Comparison of ENCODE assay signal across 20 cellular contexts in genomic region chr9:99855467-99856176, GRCh38. TPM values are rescaled to one million over a fixed set of nuclear protein-coding genes. Genes with fewer than 3 reads are reported as not detected.
DNase-seq lines count a peak whose midpoint lies in the region; ATAC-seq and TF ChIP-seq lines count a peak whose summit lies in the region.
"Had no signal": no experiment of that assay in that cellular context is flagged by ENCODE, and none has a peak within 500 bp of the region (broad histone marks: within the 10 kb centered on the region; RNA-seq: fewer than 3 reads in every experiment).

No MANE protein-coding gene starts in this region.

- CTCF ChIA-PET in A673 (lab: Charles Lee): no interaction called here

- H3K9ac ChIP-seq in mesendoderm (ENCODE audit: low read length): no peak overlapping the region

- no TSS peak for BruUV-seq in A673 (replicated peaks; lab: Mats Ljungman, UMichigan)

- no peak overlapping the region for H3K23ac ChIP-seq in mesendoderm (ENCODE audit: low read length)

- H3K27ac ChIP-seq in A673 (ENCODE audit: low read depth, low read length, poor library complexity, severe bottlenecking) (no peak overlapping the region), brain microvascular endothelial cell (no peak overlapping the region), mesendoderm (ENCODE audit: low read depth, low read length) (no peak overlapping the region), Peyer's patch (no peak overlapping the region)
- H3K27ac ChIP-seq: colonic mucosa, SJSA1 had no signal

- H4K8ac ChIP-seq in mesendoderm (ENCODE audit: low read depth, low read length): no peak overlapping the region

- H3K79me1 ChIP-seq in mesendoderm (ENCODE audit: low read length): no peaks in the 10 kb centered on the region

- H3K4me1 ChIP-seq in A673 (ENCODE audit: insufficient read depth, low read length, poor library complexity, severe bottlenecking) (peaks cover 32% of the 10 kb centered on the region), mesendoderm (ENCODE audit: control insufficient read depth, low read depth, low read length) (no peaks in the 10 kb centered on the region), Peyer's patch (peaks cover 0 to 5% (median 0%) of the 10 kb centered on the region in 4 donors)
- H3K4me1 ChIP-seq: colonic mucosa, SJSA1 had no signal

- no peak for TF ChIP-seq POLR2A in Peyer's patch (IDR thresholded peaks at IDR 0.05)

- intact Hi-C loops in A673 (cut with micrococcal nuclease; ENCODE audit: unreplicated experiment): no loop called here

- H3K9me3 ChIP-seq in A673 (ENCODE audit: low read depth, low read length, poor library complexity, severe bottlenecking) (no peaks in the 10 kb centered on the region), Peyer's patch (no peaks in the 10 kb centered on the region)
- H3K9me3 ChIP-seq: colonic mucosa, SJSA1 had no signal

- H4K5ac ChIP-seq in mesendoderm (ENCODE audit: low read length): no peak overlapping the region

- H3K27me3 ChIP-seq in A673 (replicated peaks; ENCODE audit: insufficient read depth, low read depth, low read length, poor library complexity) (no peaks in the 10 kb centered on the region), H7 (ENCODE audit: control insufficient read depth, insufficient read depth, low read length) (no peaks in the 10 kb centered on the region), brain microvascular endothelial cell (replicated peaks) (no peaks in the 10 kb centered on the region), mesendoderm (ENCODE audit: insufficient read depth, low read length, poor library complexity) (no peaks in the 10 kb centered on the region), Peyer's patch (no peaks in the 10 kb centered on the region)
- H3K27me3 ChIP-seq: colonic mucosa, SJSA1 had no signal

- H3K18ac ChIP-seq in mesendoderm (ENCODE audit: low read length): no peak overlapping the region

- H3K56ac ChIP-seq in mesendoderm (ENCODE audit: low read length): no peak overlapping the region

- ATAC-seq in GM21447 (IDR thresholded peaks at IDR 0.05; ENCODE audit: unreplicated experiment) (no peak), GM21528 (IDR thresholded peaks at IDR 0.05; ENCODE audit: low FRiP score, unreplicated experiment) (no peak)
- ATAC-seq: activated CD8-positive, alpha-beta T cell treated with anti-CD3 and anti-CD28 coated beads, Interleukin-2, amount 10 ng/mL, durations not matched to agents 7 days and 5 days; PC-3 had no signal

- H2BK15ac ChIP-seq in mesendoderm (replicated peaks; ENCODE audit: low read depth): no peak overlapping the region

- TF ChIP-seq CTCF in A673 (conservative IDR thresholded peaks at IDR 0.05; ENCODE audit: low read depth, low read length): peak; percentile 28; the same call in 1 of the 2 replicates
- peak; percentile 34 for TF ChIP-seq CTCF in brain microvascular endothelial cell (IDR thresholded peaks at IDR 0.05; ENCODE audit: low read depth, low read length, missing control alignments)
- no peak for TF ChIP-seq CTCF in Peyer's patch (IDR thresholded peaks at IDR 0.05)

- no peaks in the 10 kb centered on the region for H3K79me2 ChIP-seq in mesendoderm (ENCODE audit: control insufficient read depth, insufficient read depth, low read length)

- no peak overlapping the region for H3K4ac ChIP-seq in mesendoderm (ENCODE audit: low read depth, low read length)

- no CpG with 5 or more reads among the region's 8 CpGs for WGBS in mesendoderm (ENCODE audit: extremely low coverage, insufficient coverage, low lambda C conversion rate)

- H2BK5ac ChIP-seq in mesendoderm (ENCODE audit: low read length): no peak overlapping the region

- H2BK120ac ChIP-seq in mesendoderm (ENCODE audit: low read depth, low read length): no peak overlapping the region

- POLR2A ChIA-PET in A673 (lab: Charles Lee; ENCODE audit: low non-redundant PET): no interaction called here

- H2AK5ac ChIP-seq in mesendoderm (ENCODE audit: low read length): no peak overlapping the region

- DNase-seq in A673 (ENCODE audit: low spot score) (no peak), H7 (peak; percentile 33), brain microvascular endothelial cell (no peak), mesendoderm (peak; percentile 15), Peyer's patch (no peak), NCI-H2107 (lab: John Stamatoyannopoulos, UW) (no peak)
- DNase-seq: ACHN; activated CD4-positive, CD25-positive, alpha-beta regulatory T cell; activated CD8-positive, alpha-beta T cell treated with anti-CD3 and anti-CD28 coated beads, Interleukin-2, amount 10 ng/mL, durations not matched to agents 7 days and 5 days; activated naive CD4-positive, alpha-beta T cell treated with anti-CD3 and anti-CD28 coated beads, Interleukin-2, amount 50 U/mL, for 16 hours; activated T-cell treated with anti-CD3 and anti-CD28 coated beads, Interleukin-2, amount 50 U/mL, for 24 hours; colonic mucosa; DMS53; hypothalamus; kidney; NCI-H1417; PC-3 had no signal

- H3K36me3 ChIP-seq in A673 (ENCODE audit: insufficient read depth, low read length, poor library complexity, severe bottlenecking) (no peaks in the 10 kb centered on the region), H7 (replicated peaks; ENCODE audit: control insufficient read depth, insufficient read depth, low read length) (no peaks in the 10 kb centered on the region), brain microvascular endothelial cell (replicated peaks) (no peaks in the 10 kb centered on the region), mesendoderm (ENCODE audit: control insufficient read depth, insufficient read depth, low read length) (no peaks in the 10 kb centered on the region), Peyer's patch (no peaks in the 10 kb centered on the region)
- H3K36me3 ChIP-seq: colonic mucosa, SJSA1 had no signal

- no peak overlapping the region for H3K4me2 ChIP-seq in mesendoderm (ENCODE audit: low read length)

- H3K4me3 ChIP-seq in A673 (ENCODE audit: low read depth, low read length, poor library complexity, severe bottlenecking) (no peak overlapping the region), H7 (ENCODE audit: insufficient read depth, low read depth, low read length) (no peak overlapping the region), brain microvascular endothelial cell (ENCODE audit: low read depth, low read length) (no peak overlapping the region), mesendoderm (ENCODE audit: low read length) (no peak overlapping the region), Peyer's patch (no peak overlapping the region)
- H3K4me3 ChIP-seq: colonic mucosa, SJSA1 had no signal

- in situ Hi-C loops in brain microvascular endothelial cell (cut with HindIII; ENCODE audit: low pct_ligation_motif_present, low sequenced_read_pairs): no loop called here

RNA-seq across cellular contexts. Expression of gene NR4A3, which starts 33.9 kb away (rescaled TPM):
- total RNA-seq in A673 (2021) (6.4 and 6.6 TPM in 2 replicates), Peyer's patch (1 to 10 TPM in 2 of 4 donors, under 1 TPM in 1, not detected in 1; 0.54 to 2.5 (median 1.0) TPM)
- total RNA-seq in H7 (2014; rRNA removed; shearing (Covaris generic)): 0.10 and 0.18 TPM in 2 replicates
- 0.04 TPM for polyA plus RNA-seq in mesendoderm (2013, experiment 1 of 2)
- polyA plus RNA-seq in mesendoderm (2013, experiment 2 of 2): 0.06 TPM

RNA-seq across cellular contexts. Expression of gene STX17, which starts 50.8 kb away (rescaled TPM):
- total RNA-seq in A673 (2021): 20.9 and 26.0 TPM in 2 replicates
- total RNA-seq in H7 (2014; rRNA removed; shearing (Covaris generic)): 9.3 and 14.8 TPM in 2 replicates
- polyA plus RNA-seq in mesendoderm (2013, experiment 1 of 2): 6.9 TPM
- polyA plus RNA-seq in mesendoderm (2013, experiment 2 of 2): 6.7 TPM
- total RNA-seq in Peyer's patch: 100 to 1,000 TPM in 1 of 4 donors, 10 to 100 TPM in 3; 36.4 to 187 (median 40.7) TPM

Comparison
In these comparisons a context has a peak if more than half of its experiments do, and no peak if none do; other contexts are left out.
1. DNase-seq: peak in H7 (single experiment) and mesendoderm (single experiment); none in A673 (single experiment), brain microvascular endothelial cell (single experiment), Peyer's patch (0 of 3) and NCI-H2107 (single experiment).
2. CTCF ChIP-seq: peak in A673 (single experiment) and brain microvascular endothelial cell (single experiment); none in Peyer's patch (0 of 6).